ENCODE assay signal across 8 cellular contexts in genomic region chrX:24024819-24025740, GRCh38.
DNase-seq lines count a peak whose midpoint lies in the region; ATAC-seq and TF ChIP-seq lines count a peak whose summit lies in the region.

No MANE protein-coding gene starts in this region.

- peak; percentile 31 for TF ChIP-seq POLR2A in erythroblast (IDR thresholded peaks at IDR 0.05; ENCODE audit: low read length)

- no peaks in the 10 kb centered on the region for H3K9me3 ChIP-seq in muscle layer of colon (ENCODE audit: low read length)

- peak overlapping the region; percentile 72 to 74 for H3K4me3 ChIP-seq in muscle layer of colon (ENCODE audit: low read depth in 1 of 2, low read length in 2 of 2)

- no peaks in the 10 kb centered on the region for H3K36me3 ChIP-seq in muscle layer of colon (ENCODE audit: insufficient read depth, low read length)

- DNase-seq in DMS53 (lab: John Stamatoyannopoulos, UW) (peak; percentile 96), HuH-7.5 (ENCODE audit: low spot score) (peak; percentile 63), OCI-M1 (lab: John Stamatoyannopoulos, UW) (peak; percentile 94), activated T-cell treated with anti-CD3 and anti-CD28 coated beads for 48 hours (ENCODE audit: low read depth) (peak; percentile 81), erythroblast (lab: John Stamatoyannopoulos, UW) (peak; percentile 93 to 94)
- DNase-seq in stimulated activated CD8-positive, alpha-beta memory T cell treated with anti-CD3 and anti-CD28 coated beads, Interleukin-4, amount 100 ng/mL, for 48 hours, result peak; percentile 84

- peak; percentile 88 for ATAC-seq in GM21526 (IDR thresholded peaks at IDR 0.05; ENCODE audit: low FRiP score, unreplicated experiment)

- peaks cover 5 to 6% of the 10 kb centered on the region in 2 donors for H3K27me3 ChIP-seq in muscle layer of colon (ENCODE audit: control insufficient read depth in 1 of 2, insufficient read depth in 2 of 2, low read length in 2 of 2)

- peak overlapping the region; percentile 61 for H3K9ac ChIP-seq in muscle layer of colon (ENCODE audit: low read length)

- peak overlapping the region; percentile 78 for H3K27ac ChIP-seq in muscle layer of colon (ENCODE audit: low read depth, low read length)

- no peaks in the 10 kb centered on the region for H3K4me1 ChIP-seq in muscle layer of colon (ENCODE audit: insufficient read depth, low read length)

Comparison
In these comparisons a context has a peak if more than half of its experiments do, and no peak if none do; other contexts are left out.
1. Peak in every context shown above with its lines: DNase-seq, ATAC-seq, H3K4me3 ChIP-seq and H3K27ac ChIP-seq.